In the genomic region with DNA sequence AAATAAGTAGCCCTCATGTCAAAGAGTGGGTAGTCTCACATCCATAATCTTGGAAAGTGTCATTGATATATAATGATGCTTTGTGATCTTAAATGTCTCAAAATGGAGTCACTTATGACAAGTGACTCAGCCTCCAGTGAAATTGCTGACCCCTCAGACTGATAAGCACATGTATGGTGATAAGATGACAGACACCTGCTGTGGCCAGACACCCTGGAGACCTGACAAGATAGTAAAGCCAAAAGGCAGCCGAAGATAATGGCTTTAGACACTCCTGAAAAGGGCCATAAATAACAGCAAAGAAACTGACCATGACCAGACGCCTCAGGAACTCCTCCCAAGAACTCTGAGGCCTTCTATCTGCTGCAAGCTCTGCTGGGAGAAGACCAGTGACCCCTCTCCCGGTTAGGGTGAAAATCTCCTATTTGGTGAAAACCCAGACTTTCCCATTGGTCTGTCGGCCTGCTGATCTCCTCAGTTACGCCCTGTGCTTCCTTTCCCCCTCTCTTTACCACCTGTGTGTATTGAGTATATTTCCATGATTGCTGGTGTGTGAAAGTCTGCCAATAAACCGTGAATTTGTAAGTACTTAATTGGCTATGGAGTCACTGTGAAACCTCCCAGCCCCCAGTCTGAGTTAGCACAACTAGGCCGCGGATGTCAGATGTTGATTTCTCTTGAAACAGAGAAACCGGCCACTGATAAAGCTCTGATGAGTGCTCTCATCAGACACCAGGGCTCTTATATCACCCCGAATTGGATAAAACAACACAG, we compare ENCODE assay signal across 18 cellular contexts.
"Had no signal": no experiment of that assay in that cellular context is flagged by ENCODE, and none has a peak within 500 bp of the region (broad histone marks: within the 10 kb centered on the region; RNA-seq: fewer than 3 reads in every experiment).

No MANE protein-coding gene starts in this region.

- FAIRE-seq: endometrium had no signal

- H3K27ac ChIP-seq: breast epithelium, right lobe of liver, spleen, suprapubic skin had no signal

- DNase-seq: activated CD4-positive, alpha-beta T cell treated with anti-CD3 and anti-CD28 coated beads for 36 hours; activated CD8-positive, alpha-beta memory T cell treated with anti-CD3 and anti-CD28 coated beads, Interleukin-2, amount 50 U/mL, for 4 hours; activated CD8-positive, alpha-beta T cell treated with anti-CD3 and anti-CD28 coated beads for 36 hours; activated naive CD4-positive, alpha-beta T cell; aorta; glutamatergic neuron; natural killer cell; nucleus accumbens; right lobe of liver; spleen; stimulated activated naive CD8-positive, alpha-beta T cell treated with anti-CD3 and anti-CD28 coated beads, Interleukin-15, Interleukin-2, amounts not matched to agents 100 U/mL and 50 U/mL, for 24 hours had no signal

- H3K27me3 Mint-ChIP-seq: activated CD4-positive, alpha-beta T cell treated with anti-CD3 and anti-CD28 coated beads for 36 hours; activated CD8-positive, alpha-beta T cell treated with anti-CD3 and anti-CD28 coated beads for 36 hours had no signal

- H3K4me1 Mint-ChIP-seq: activated CD4-positive, alpha-beta T cell treated with anti-CD3 and anti-CD28 coated beads for 36 hours; natural killer cell had no signal

- H3K27me3 ChIP-seq: breast epithelium, right lobe of liver, spleen, suprapubic skin had no signal

- H3K9me3 ChIP-seq: breast epithelium, right lobe of liver had no signal

- H3K4me3 ChIP-seq: breast epithelium, lung, right lobe of liver, spleen, suprapubic skin had no signal

- ATAC-seq: activated CD4-positive, alpha-beta T cell treated with anti-CD3 and anti-CD28 coated beads for 36 hours; activated CD8-positive, alpha-beta T cell treated with anti-CD3 and anti-CD28 coated beads for 36 hours; esophagus mucosa; natural killer cell; right lobe of liver; stimulated activated naive CD8-positive, alpha-beta T cell treated with anti-CD3 and anti-CD28 coated beads, Interleukin-15, Interleukin-2, amounts not matched to agents 100 U/mL and 50 U/mL, for 24 hours had no signal

- H3K4me3 Mint-ChIP-seq: activated CD4-positive, alpha-beta T cell treated with anti-CD3 and anti-CD28 coated beads for 36 hours; activated CD8-positive, alpha-beta T cell treated with anti-CD3 and anti-CD28 coated beads for 36 hours; activated T-helper 1 cell treated with anti-CD3 and anti-CD28 coated beads, Interleukin-12 subunit alpha, Interleukin-12 subunit beta, Interleukin-2, Interleukin-4 antibody, amounts not matched to agents 30 ng/mL and 10 ng/mL and 1 ng/mL, durations not matched to agents 14 hours and 24 hours and 36 hours; natural killer cell; T-helper 2 cell treated with Interferon-gamma antibody and Interleukin-4, amounts not matched to agents 5 μg/mL and 100 μg/mL, for 36 hours had no signal

- H3K4me1 ChIP-seq: breast epithelium, right lobe of liver, spleen, suprapubic skin had no signal

- H3K27ac Mint-ChIP-seq: activated CD4-positive, alpha-beta T cell treated with anti-CD3 and anti-CD28 coated beads for 36 hours; activated CD8-positive, alpha-beta T cell treated with anti-CD3 and anti-CD28 coated beads for 36 hours; activated T-helper 1 cell treated with anti-CD3 and anti-CD28 coated beads, Interleukin-12 subunit alpha, Interleukin-12 subunit beta, Interleukin-2, Interleukin-4 antibody, amounts not matched to agents 30 ng/mL and 10 ng/mL and 1 ng/mL, durations not matched to agents 14 hours and 24 hours and 36 hours; natural killer cell; T-helper 2 cell treated with Interferon-gamma antibody and Interleukin-4, amounts not matched to agents 5 μg/mL and 100 μg/mL, for 36 hours had no signal

- H3K36me3 ChIP-seq: breast epithelium, right lobe of liver, spleen, suprapubic skin had no signal
